Comparison of ENCODE assay signal across 11 cellular contexts in the genomic region with DNA sequence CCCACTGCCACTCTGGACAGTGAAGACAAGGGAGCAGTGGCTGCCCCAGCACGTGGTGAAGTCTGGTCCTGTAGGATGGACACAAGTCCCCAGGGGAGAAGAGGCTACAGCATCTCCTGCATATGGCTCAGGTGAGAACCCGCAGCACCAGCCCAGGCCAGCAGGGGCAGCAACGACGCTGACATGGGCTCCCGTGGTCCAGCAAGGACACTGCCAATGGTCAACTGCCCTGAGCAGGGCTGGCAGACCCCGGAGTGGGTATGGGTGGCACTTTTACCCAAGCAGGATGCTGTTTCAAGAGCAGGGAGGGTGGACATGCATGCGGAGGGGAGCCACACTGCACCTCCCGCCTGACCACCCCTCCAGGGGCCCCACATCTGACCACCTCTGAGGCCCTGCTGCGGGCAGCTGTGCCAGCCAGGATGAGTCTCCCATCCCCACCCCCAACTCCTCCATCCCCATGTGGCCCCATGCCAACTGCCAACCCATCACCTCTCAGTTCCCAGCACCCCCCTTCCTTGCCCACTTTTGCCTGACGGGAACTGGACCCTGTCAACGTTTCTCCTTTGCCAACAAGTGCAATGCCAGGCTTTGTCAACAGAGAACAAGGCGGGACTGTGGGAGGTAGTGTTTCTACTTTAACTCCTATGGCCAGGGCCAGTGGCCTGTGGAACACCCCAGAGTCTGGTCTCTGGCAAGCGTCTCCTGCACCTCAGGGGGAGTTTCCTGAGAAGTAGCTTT. TPM values are rescaled to one million over a fixed set of nuclear protein-coding genes. Genes with fewer than 3 reads are reported as not detected.
DNase-seq lines count a peak whose midpoint lies in the region; ATAC-seq and TF ChIP-seq lines count a peak whose summit lies in the region.
"Had no signal": no experiment of that assay in that cellular context is flagged by ENCODE, and none has a peak within 500 bp of the region (broad histone marks: within the 10 kb centered on the region; RNA-seq: fewer than 3 reads in every experiment).

No MANE protein-coding gene starts in this region.

- CTCF ChIA-PET in OCI-LY7 (lab: Charles Lee; ENCODE audit: unreplicated experiment): interaction anchor here (0.7 kb wide), 1 partner anchor 188 kb away, joined by 4 read pairs; a partner anchor contains a TSS

- H3K27ac ChIP-seq in OCI-LY7 (ENCODE audit: low read depth, low read length, poor library complexity, severe bottlenecking): no peak overlapping the region
- no peak overlapping the region for H3K27ac ChIP-seq in colonic mucosa
- H3K27ac ChIP-seq: C4-2B had no signal

- no peak overlapping the region for H3K4me2 ChIP-seq in OCI-LY7 (ENCODE audit: low read length)

- H3K9me3 Mint-ChIP-seq in effector memory CD8-positive, alpha-beta T cell: no peaks in the 10 kb centered on the region
- H3K9me3 Mint-ChIP-seq: T-helper 1 cell treated with Interleukin-12 subunit alpha and Interleukin-12 subunit beta and Interleukin-4 antibody, amounts not matched to agents 30 μg/mL and 1 μg/mL, for 36 hours had no signal

- H3K27me3 ChIP-seq in colonic mucosa: no peaks in the 10 kb centered on the region

- H3K9me3 ChIP-seq in OCI-LY7 (ENCODE audit: low read length) (no peaks in the 10 kb centered on the region), colonic mucosa (no peaks in the 10 kb centered on the region), mucosa of descending colon (no peaks in the 10 kb centered on the region)

- H3K36me3 Mint-ChIP-seq in effector memory CD8-positive, alpha-beta T cell (ENCODE audit: insufficient read depth): peaks cover 2% of the 10 kb centered on the region

- ATAC-seq in mucosa of descending colon (peak; percentile 64), GM18870 (IDR thresholded peaks at IDR 0.05; ENCODE audit: unreplicated experiment) (no peak), HG02852 (IDR thresholded peaks at IDR 0.05; ENCODE audit: unreplicated experiment) (no peak)
- no peak for ATAC-seq in effector memory CD8-positive, alpha-beta T cell (replicated peaks)

- no TSS peak for BruUV-seq in OCI-LY7 (replicated peaks; lab: Mats Ljungman, UMichigan)

- no peak overlapping the region for H3K4me3 ChIP-seq in OCI-LY7 (ENCODE audit: low read depth, low read length, poor library complexity, severe bottlenecking)
- no peak overlapping the region for H3K4me3 ChIP-seq in colonic mucosa
- no peak overlapping the region for H3K4me3 ChIP-seq in mucosa of descending colon
- H3K4me3 ChIP-seq: lung had no signal

- no peak overlapping the region for H3K9ac ChIP-seq in colonic mucosa (ENCODE audit: low read depth in 2 of 2, low read length in 2 of 2)

- H3K4me3 Mint-ChIP-seq in effector memory CD8-positive, alpha-beta T cell: no peak overlapping the region
- H3K4me3 Mint-ChIP-seq: T-helper 1 cell treated with Interleukin-12 subunit alpha and Interleukin-12 subunit beta and Interleukin-4 antibody, amounts not matched to agents 30 μg/mL and 1 μg/mL, for 36 hours had no signal

- H3K27ac Mint-ChIP-seq in effector memory CD8-positive, alpha-beta T cell: no peak overlapping the region
- H3K27ac Mint-ChIP-seq: T-helper 1 cell treated with Interleukin-12 subunit alpha and Interleukin-12 subunit beta and Interleukin-4 antibody, amounts not matched to agents 30 μg/mL and 1 μg/mL, for 36 hours had no signal

- intact Hi-C loops in OCI-LY7 (cut with micrococcal nuclease; ENCODE audit: unreplicated experiment): loop anchor here (1.0 kb wide), 1 partner anchor 187 kb away; no protein-coding TSS in a partner anchor
- intact Hi-C loops in colonic mucosa (cut with DNase I): no loop called here
- intact Hi-C loops in mucosa of descending colon (cut with DNase I, micrococcal nuclease): no loop called here

- no peaks in the 10 kb centered on the region for H3K36me3 ChIP-seq in OCI-LY7 (ENCODE audit: insufficient read depth, low read length)
- no peaks in the 10 kb centered on the region for H3K36me3 ChIP-seq in colonic mucosa
- H3K36me3 ChIP-seq in mucosa of descending colon (ENCODE audit: low read depth): no peaks in the 10 kb centered on the region

- DNase-seq in NCI-H2227 (lab: John Stamatoyannopoulos, UW; ENCODE audit: unreplicated experiment): peak; percentile 59
- DNase-seq in NCI-H2227 treated with DMSO at 0.1 percent for 48 hours (lab: John Stamatoyannopoulos, UW): no peak
- peak; percentile 33 for DNase-seq in OCI-LY7 (ENCODE audit: low spot score)
- DNase-seq in colonic mucosa: peak; percentile 44
- DNase-seq in mucosa of descending colon: peak; percentile 57 to 64 (median 62)
- no peak for DNase-seq in effector memory CD8-positive, alpha-beta T cell

- TF ChIP-seq CTCF in OCI-LY7 (conservative IDR thresholded peaks at IDR 0.05; ENCODE audit: low read length): peak; percentile 53
- peak; percentile 32 for TF ChIP-seq CTCF in colonic mucosa (IDR thresholded peaks at IDR 0.05)
- TF ChIP-seq CTCF in mucosa of descending colon (IDR thresholded peaks at IDR 0.05): no peak

- H2AFZ ChIP-seq in OCI-LY7 (ENCODE audit: low read length): no peak overlapping the region

- H3K4me1 ChIP-seq in OCI-LY7 (ENCODE audit: insufficient read depth, low read length, poor library complexity, severe bottlenecking) (peaks cover 5% of the 10 kb centered on the region), colonic mucosa (no peaks in the 10 kb centered on the region), mucosa of descending colon (ENCODE audit: low read depth) (no peaks in the 10 kb centered on the region)

- no peaks in the 10 kb centered on the region; the same call in 1 of the 2 replicates for H4K20me1 ChIP-seq in OCI-LY7 (ENCODE audit: insufficient read depth, low read length)

- POLR2A ChIA-PET in OCI-LY7 (lab: Charles Lee): interaction anchor here (0.6 to 0.9 kb wide), 3 partner anchors 11 to 187 kb away, joined by 3 read pairs; no protein-coding TSS in a partner anchor

- no peaks in the 10 kb centered on the region for H3K9me2 ChIP-seq in OCI-LY7 (ENCODE audit: insufficient read depth, low read length)

- no peaks in the 10 kb centered on the region for H3K4me1 Mint-ChIP-seq in effector memory CD8-positive, alpha-beta T cell (ENCODE audit: low read depth in 2 of 2)

- no peaks in the 10 kb centered on the region for H3K27me3 Mint-ChIP-seq in effector memory CD8-positive, alpha-beta T cell

- H3K79me2 ChIP-seq in OCI-LY7 (ENCODE audit: insufficient read depth, low read depth, low read length): no peaks in the 10 kb centered on the region

RNA-seq across cellular contexts. Expression of a gene that starts 8.6 kb away (rescaled TPM):
- 13.1 and 19.4 TPM in 2 replicates for total RNA-seq in OCI-LY7 (2014; rRNA removed; shearing (Covaris generic))
- total RNA-seq in OCI-LY7 (2022): 23.6 and 29.7 TPM in 2 replicates
- total RNA-seq in colonic mucosa: 10 to 100 TPM; 11.3 to 18.9 TPM
- total RNA-seq in mucosa of descending colon: 10 to 100 TPM; 13.1 to 17.4 (median 13.4) TPM

RNA-seq across cellular contexts. Expression of a gene that starts 8.8 kb away (rescaled TPM):
- 54.4 and 60.5 TPM in 2 replicates for total RNA-seq in OCI-LY7 (2014; rRNA removed; shearing (Covaris generic))
- total RNA-seq in OCI-LY7 (2022): 113 and 138 TPM in 2 replicates
- total RNA-seq in colonic mucosa: 100 to 1,000 TPM; 190 to 216 TPM
- 100 to 1,000 TPM; 151 to 217 (median 193) TPM for total RNA-seq in mucosa of descending colon

RNA-seq across cellular contexts. Expression of a gene that starts 29.6 kb away (rescaled TPM):
- total RNA-seq in OCI-LY7 (2014; rRNA removed; shearing (Covaris generic)): 22.6 and 23.3 TPM in 2 replicates
- total RNA-seq in OCI-LY7 (2022): 19.4 and 24.5 TPM in 2 replicates
- 10 to 100 TPM; 15.0 to 22.7 TPM for total RNA-seq in colonic mucosa
- 10 to 100 TPM; 13.4 to 20.4 (median 18.4) TPM for total RNA-seq in mucosa of descending colon

Comparison
In these comparisons a context has a peak if more than half of its experiments do, and no peak if none do; other contexts are left out.
1. DNase-seq: peak in NCI-H2227 (single experiment), OCI-LY7 (single experiment), colonic mucosa (single experiment) and mucosa of descending colon (3 of 3); none in NCI-H2227 treated with DMSO at 0.1 percent for 48 hours (single experiment) and effector memory CD8-positive, alpha-beta T cell (0 of 3).